ENCODE assay signal across 8 cellular contexts in genomic region chr9:4762889-4763521, GRCh38. TPM values are rescaled to one million over a fixed set of nuclear protein-coding genes. Genes with fewer than 3 reads are reported as not detected.
A peak's percentile ranks its signal among the peaks of the same experiment; 100 is the strongest.
DNase-seq lines count a peak whose midpoint lies in the region; ATAC-seq and TF ChIP-seq lines count a peak whose summit lies in the region.

No MANE protein-coding gene starts in this region.

- H4K20me1 ChIP-seq in MM.1S (ENCODE audit: insufficient read depth, low read length) = no peaks in the 10 kb centered on the region

- H3K27ac ChIP-seq in MM.1S (ENCODE audit: low read length) = no peak overlapping the region
- H3K27ac ChIP-seq in body of pancreas = peak overlapping the region in 3 of 4 donors; percentile 3 to 75 (median 32)
- peak overlapping the region; percentile 44 to 66 for H3K27ac ChIP-seq in tibial artery
- no peak overlapping the region for H3K27ac ChIP-seq in thyroid gland

- H3K4me2 ChIP-seq in MM.1S (ENCODE audit: low read depth, low read length) = peak overlapping the region; percentile 62

- H3K27me3 Mint-ChIP-seq in activated T-cell treated with anti-CD3 and anti-CD28 coated beads, Interleukin-2, amount 50 U/mL, for 72 hours (ENCODE audit: low read depth) = peaks cover 16% of the 10 kb centered on the region

- no peaks in the 10 kb centered on the region for H3K9me2 ChIP-seq in MM.1S (replicated peaks; ENCODE audit: insufficient read depth, low read length)

- H3K36me3 ChIP-seq in MM.1S (replicated peaks; ENCODE audit: insufficient read depth, low read length) (no peaks in the 10 kb centered on the region), body of pancreas (replicated peaks in 1 of 2; ENCODE audit: insufficient read depth in 1 of 2, low read depth in 2 of 2) (no peaks in the 10 kb centered on the region), tibial artery (no peaks in the 10 kb centered on the region), thyroid gland (no peaks in the 10 kb centered on the region)

- intact Hi-C loops in body of pancreas (cut with DNase I) (loop anchor here (10.0 kb wide), 1 partner anchor 232 kb away; no protein-coding TSS in a partner anchor), tibial artery (cut with DNase I; ENCODE audit: low total_unique reads) (loop anchor here (5.0 kb wide), 1 partner anchor 224 kb away; the partner anchor contains the start of gene JAK2), thyroid gland (cut with DNase I) (loop anchor here (5.0 to 10.0 kb wide), 2 partner anchors 224 to 662 kb away; partner anchors contain the start of gene JAK2)

- H3K9me3 ChIP-seq in MM.1S (replicated peaks; ENCODE audit: insufficient read depth, low read length) = no peaks in the 10 kb centered on the region
- H3K9me3 ChIP-seq in body of pancreas = no peaks in the 10 kb centered on the region
- no peaks in the 10 kb centered on the region for H3K9me3 ChIP-seq in tibial artery
- H3K9me3 ChIP-seq in thyroid gland = no peaks in the 10 kb centered on the region

- no peak for DNase-seq in activated T-cell treated with anti-CD3 and anti-CD28 coated beads, Interleukin-2, amount 50 U/mL, for 72 hours
- DNase-seq in activated T-cell treated with anti-CD3 and anti-CD28 coated beads, Interleukin-2, amount 50 U/mL, for 48 hours = no peak
- DNase-seq in MM.1S (no peak), body of pancreas (peak in 1 of 4 donors; percentile 57), left lobe of liver (ENCODE audit: low spot score) (no peak), tibial artery (peak; percentile 32 to 69), thyroid gland (no peak), COLO668 (lab: John Stamatoyannopoulos, UW; ENCODE audit: unreplicated experiment) (no peak)

- peaks cover 11% of the 10 kb centered on the region for H3K4me1 Mint-ChIP-seq in activated T-cell treated with anti-CD3 and anti-CD28 coated beads, Interleukin-2, amount 50 U/mL, for 72 hours (ENCODE audit: low read depth)

- peak overlapping the region; percentile 32 for H3K4me3 ChIP-seq in MM.1S (ENCODE audit: low read length)
- H3K4me3 ChIP-seq in body of pancreas = no peak overlapping the region
- peak overlapping the region; percentile 26 to 43 for H3K4me3 ChIP-seq in tibial artery
- no peak overlapping the region for H3K4me3 ChIP-seq in thyroid gland (replicated peaks in 1 of 3)

- H3F3A ChIP-seq in MM.1S (ENCODE audit: insufficient read depth, low read length) = no peaks in the 10 kb centered on the region

- peak overlapping the region; percentile 69 to 83 for H3K4me3 Mint-ChIP-seq in activated T-cell treated with anti-CD3 and anti-CD28 coated beads, Interleukin-2, amount 50 U/mL, for 72 hours

- peak overlapping the region; percentile 74 for H2AFZ ChIP-seq in MM.1S (ENCODE audit: low read length)

- no peaks in the 10 kb centered on the region for H3K36me3 Mint-ChIP-seq in activated T-cell treated with anti-CD3 and anti-CD28 coated beads, Interleukin-2, amount 50 U/mL, for 72 hours (ENCODE audit: insufficient read depth in 2 of 2)

- H3K27me3 ChIP-seq in MM.1S (replicated peaks; ENCODE audit: insufficient read depth, low read length) = no peaks in the 10 kb centered on the region
- H3K27me3 ChIP-seq in body of pancreas = no peaks in the 10 kb centered on the region
- H3K27me3 ChIP-seq in tibial artery = no peaks in the 10 kb centered on the region
- H3K27me3 ChIP-seq in thyroid gland = no peaks in the 10 kb centered on the region

- peaks cover 6% of the 10 kb centered on the region; the same call in 1 of the 2 replicates for H3K4me1 ChIP-seq in MM.1S (ENCODE audit: low read length)
- H3K4me1 ChIP-seq in body of pancreas = peaks cover 12% of the 10 kb centered on the region
- H3K4me1 ChIP-seq in tibial artery = peaks cover 0 to 19% (median 15%) of the 10 kb centered on the region in 4 donors
- peaks cover 0 to 7% of the 10 kb centered on the region in 2 donors for H3K4me1 ChIP-seq in thyroid gland

- peak overlapping the region; percentile 64 for H3K27ac Mint-ChIP-seq in activated T-cell treated with anti-CD3 and anti-CD28 coated beads, Interleukin-2, amount 50 U/mL, for 72 hours

- H3K9ac ChIP-seq in MM.1S (ENCODE audit: low read length) = no peak overlapping the region; the same call in 1 of the 2 replicates

- TF ChIP-seq POLR2A in body of pancreas (IDR thresholded peaks at IDR 0.05) (no peak), thyroid gland (IDR thresholded peaks at IDR 0.05) (no peak)

- ATAC-seq in activated T-cell treated with anti-CD3 and anti-CD28 coated beads, Interleukin-2, amount 50 U/mL, for 72 hours (replicated peaks in 1 of 2) = peak; percentile 32 to 44
- ATAC-seq in body of pancreas = peak; percentile 29
- ATAC-seq in left lobe of liver = peak; percentile 44

- WGBS in body of pancreas, 2 donors = 42 to 44% methylated on average over 13 to 14 of the region's 14 CpGs
- 54 to 56% methylated on average over 14 of the region's 14 CpGs for WGBS in thyroid gland, 2 donors

- H3K9me3 Mint-ChIP-seq in activated T-cell treated with anti-CD3 and anti-CD28 coated beads, Interleukin-2, amount 50 U/mL, for 72 hours = no peaks in the 10 kb centered on the region

- H3K79me2 ChIP-seq in MM.1S (ENCODE audit: low read length) = no peaks in the 10 kb centered on the region

- TF ChIP-seq CTCF in MM.1S (IDR thresholded peaks at IDR 0.05; ENCODE audit: low read length) = no peak
- TF ChIP-seq CTCF in body of pancreas (IDR thresholded peaks at IDR 0.05) = no peak
- no peak for TF ChIP-seq CTCF in tibial artery (IDR thresholded peaks at IDR 0.05)
- no peak for TF ChIP-seq CTCF in thyroid gland (IDR thresholded peaks at IDR 0.05)

RNA-seq across cellular contexts. Expression of gene AK3, which starts 22.0 kb away (rescaled TPM):
- total RNA-seq in activated T-cell treated with anti-CD3 and anti-CD28 coated beads, Interleukin-2, amount 50 U/mL, for 72 hours = 10 to 100 TPM; 36.9 to 37.1 TPM
- 10 to 100 TPM; 46.4 to 47.5 TPM for total RNA-seq in body of pancreas
- total RNA-seq in left lobe of liver = 108 TPM
- 100 to 1,000 TPM in 1 of 4 donors, 10 to 100 TPM in 3; 90.1 to 101 (median 92.7) TPM for total RNA-seq in thyroid gland

RNA-seq across cellular contexts. Expression of gene RCL1, which starts 29.7 kb away (rescaled TPM):
- 10 to 100 TPM; 29.7 to 38.8 TPM for total RNA-seq in activated T-cell treated with anti-CD3 and anti-CD28 coated beads, Interleukin-2, amount 50 U/mL, for 72 hours
- 10 to 100 TPM; 27.0 to 49.4 TPM for total RNA-seq in body of pancreas
- total RNA-seq in left lobe of liver = 48.8 TPM
- 10 to 100 TPM; 15.6 to 29.3 (median 18.3) TPM for total RNA-seq in thyroid gland

Comparison
In these comparisons a context has a peak if more than half of its experiments do, and no peak if none do; other contexts are left out.
1. DNase-seq: peak in tibial artery (2 of 2); none in activated T-cell treated with anti-CD3 and anti-CD28 coated beads, Interleukin-2, amount 50 U/mL, for 72 hours (0 of 2), activated T-cell treated with anti-CD3 and anti-CD28 coated beads, Interleukin-2, amount 50 U/mL, for 48 hours (0 of 2), MM.1S (single experiment), left lobe of liver (single experiment), thyroid gland (0 of 2) and COLO668 (single experiment).
2. H3K27ac ChIP-seq: peak in body of pancreas (3 of 4) and tibial artery (2 of 2); none in MM.1S (single experiment) and thyroid gland (0 of 3).
3. H3K4me3 ChIP-seq: peak in MM.1S (single experiment) and tibial artery (2 of 2); none in body of pancreas (0 of 2) and thyroid gland (0 of 3).
4. Peak in every context shown above with its lines, with median percentiles within 50 percentile points of each other: ATAC-seq.